Comparison of ENCODE assay signal across 14 cellular contexts in the genomic region with DNA sequence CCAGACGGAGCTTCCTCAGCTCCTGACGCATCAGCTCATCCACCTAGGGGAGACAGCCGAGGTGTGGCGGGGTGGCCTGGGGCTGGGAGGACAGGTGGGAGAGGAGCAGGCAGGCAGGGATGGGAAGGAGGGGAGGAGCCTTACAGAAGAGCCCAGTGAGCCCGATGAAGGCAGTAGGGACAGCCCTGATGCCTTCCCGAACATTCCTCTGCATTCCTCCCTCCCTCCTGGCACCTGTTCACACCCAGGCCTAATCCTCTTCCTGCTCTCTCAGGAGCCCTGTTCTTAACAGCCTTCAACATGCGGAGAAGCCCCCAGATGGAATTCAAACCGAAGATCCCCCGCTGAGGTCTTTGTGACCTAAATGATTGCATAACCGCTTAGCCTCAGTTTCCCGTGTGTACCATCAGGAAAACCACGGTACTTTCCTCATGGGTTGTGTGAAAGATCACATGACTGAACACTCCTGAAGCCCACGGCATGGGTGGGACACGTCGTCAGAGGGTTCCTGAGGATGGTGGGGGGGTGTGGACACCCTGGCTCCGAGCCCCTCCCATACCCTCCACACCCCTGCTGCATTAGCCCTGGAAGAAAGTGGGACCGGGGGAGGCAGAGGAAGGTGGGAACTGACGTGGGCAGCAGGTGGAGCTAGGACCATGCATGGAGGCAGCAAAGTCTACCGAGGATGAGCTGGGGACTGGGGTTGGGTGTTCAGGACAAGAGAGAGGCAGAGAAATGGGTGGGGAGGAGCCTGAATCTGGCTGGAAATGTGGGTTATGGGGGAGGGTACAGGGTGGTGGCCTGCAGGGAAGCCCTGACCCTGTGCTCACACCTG. TPM values are rescaled to one million over a fixed set of nuclear protein-coding genes. Genes with fewer than 3 reads are reported as not detected.
A peak's percentile ranks its signal among the peaks of the same experiment; 100 is the strongest.
DNase-seq lines count a peak whose midpoint lies in the region; ATAC-seq, FAIRE-seq and TF ChIP-seq lines count a peak whose summit lies in the region.
"Had no signal": no experiment of that assay in that cellular context is flagged by ENCODE, and none has a peak within 500 bp of the region (broad histone marks: within the 10 kb centered on the region; RNA-seq: fewer than 3 reads in every experiment).

No MANE protein-coding gene starts in this region.

- no peaks in the 10 kb centered on the region for H3K79me2 ChIP-seq in HepG2 (ENCODE audit: insufficient read depth, low read length)

- H3K36me3 ChIP-seq in IMR-90 (ENCODE audit: control insufficient read depth, insufficient read depth, low read length) (no peaks in the 10 kb centered on the region), bronchial epithelial cell (ENCODE audit: control insufficient read depth, insufficient read depth, low read length) (no peaks in the 10 kb centered on the region), HepG2 (replicated peaks in 1 of 2; ENCODE audit: control insufficient read depth in 1 of 2, insufficient read depth in 2 of 2, low read length in 2 of 2) (no peaks in the 10 kb centered on the region)

- no peak overlapping the region for H3K27ac Mint-ChIP-seq in CD14-positive monocyte
- H3K27ac Mint-ChIP-seq: CD4-positive, CD25-positive, alpha-beta regulatory T cell had no signal

- H3K4me2 ChIP-seq in IMR-90 (ENCODE audit: low read depth, low read length) (no peak overlapping the region), HepG2 (ENCODE audit: low read depth, low read length) (no peak overlapping the region)

- H2BK120ac ChIP-seq in IMR-90 (ENCODE audit: low read depth, low read length), result no peak overlapping the region

- TF ChIP-seq EP300 in HepG2 (IDR thresholded peaks at IDR 0.05; ENCODE audit: low read depth in 2 of 2, low read length in 2 of 2), result no peak
- TF ChIP-seq EP300 in HepG2 (CRISPR knock-in tag; IDR thresholded peaks at IDR 0.05; ENCODE audit: borderline replicate concordance), result no peak

- BruUV-seq in IMR-90 (replicated peaks; lab: Mats Ljungman, UMichigan) (no TSS peak), HepG2 (replicated peaks; lab: Mats Ljungman, UMichigan) (no TSS peak)

- peaks cover 0 to 17% (median 8%) of the 10 kb centered on the region in 3 donors for H3K27me3 Mint-ChIP-seq in CD14-positive monocyte (ENCODE audit: low read depth in 3 of 3)

- H2AFZ ChIP-seq in IMR-90 (replicated peaks; ENCODE audit: low read length, poor library complexity), result peak overlapping the region; percentile 58
- H2AFZ ChIP-seq in HepG2 (ENCODE audit: low read length), result no peak overlapping the region

- POLR2A ChIA-PET in IMR-90 (lab: Charles Lee; ENCODE audit: unreplicated experiment) (no interaction called here), HepG2 (lab: Yijun Ruan, JAX) (no interaction called here)

- no peak for ATAC-seq in IMR-90 (ENCODE audit: low read depth)
- ATAC-seq in HepG2, result no peak

- in situ Hi-C loops in IMR-90 (cut with MboI; ENCODE audit: low sequenced_read_pairs), result no loop called here
- in situ Hi-C loops in HepG2 (cut with HindIII; ENCODE audit: extremely low pct_ligation_motif_present, low pct_unique_long_range_greater_than_20kb), result loop anchor here (10.0 kb wide), 1 partner anchor 109 kb away; no protein-coding TSS in a partner anchor

- H3K4me1 ChIP-seq in IMR-90 (ENCODE audit: control insufficient read depth, insufficient read depth, low read length) (no peaks in the 10 kb centered on the region), HepG2 (ENCODE audit: insufficient read depth, low read length) (no peaks in the 10 kb centered on the region)

- dilution Hi-C loops in IMR-90 (cut with HindIII; ENCODE audit: low sequenced_read_pairs, unreplicated experiment), result no loop called here

- H3K4me3 Mint-ChIP-seq in CD14-positive monocyte, result no peak overlapping the region
- H3K4me3 Mint-ChIP-seq: CD4-positive, CD25-positive, alpha-beta regulatory T cell had no signal

- H4K20me1 ChIP-seq in IMR-90 (ENCODE audit: insufficient read depth, low read length) (no peaks in the 10 kb centered on the region), HepG2 (ENCODE audit: insufficient read depth, low read length) (no peaks in the 10 kb centered on the region)

- no peak overlapping the region for H3K4ac ChIP-seq in IMR-90 (ENCODE audit: low read depth, low read length)

- H2BK5ac ChIP-seq in IMR-90 (ENCODE audit: low read depth, low read length, poor library complexity, severe bottlenecking), result no peak overlapping the region

- H3K9ac ChIP-seq in IMR-90 (ENCODE audit: low read depth, low read length) (no peak overlapping the region), HepG2 (ENCODE audit: insufficient read depth, low read depth, low read length) (no peak overlapping the region)

- H2BK15ac ChIP-seq in IMR-90 (ENCODE audit: low read depth, low read length), result no peak overlapping the region

- CTCF ChIA-PET in IMR-90 (lab: Yijun Ruan, JAX), result no interaction called here
- CTCF ChIA-PET in HepG2 (lab: Yijun Ruan, JAX; ENCODE audit: low intra/inter-chr PET ratio, low total read pairs), result no interaction called here

- no peak overlapping the region for H2BK20ac ChIP-seq in IMR-90 (ENCODE audit: low read depth, low read length)

- intact Hi-C loops in IMR-90 (cut with micrococcal nuclease) (no loop called here), HepG2 (cut with micrococcal nuclease; ENCODE audit: unreplicated experiment) (no loop called here), CD14-positive monocyte (cut with micrococcal nuclease) (no loop called here)

- H3K9me3 ChIP-seq in IMR-90 (ENCODE audit: control insufficient read depth, insufficient read depth, low read length) (no peaks in the 10 kb centered on the region), HepG2 (ENCODE audit: low read length) (no peaks in the 10 kb centered on the region)

- H4K8ac ChIP-seq in IMR-90 (ENCODE audit: low read depth in 2 of 2, low read length in 2 of 2), result no peak overlapping the region

- DNase-seq in IMR-90 (no peak), bronchial epithelial cell (ENCODE audit: low read depth) (no peak), HepG2 (ENCODE audit: low spot score) (no peak), CD14-positive monocyte (ENCODE audit: low spot score) (no peak)
- DNase-seq in stimulated activated CD4-positive, alpha-beta T cell treated with anti-CD3 and anti-CD28 coated beads, Interleukin-4, amount 100 ng/mL, for 1 hour, result no peak
- DNase-seq: CD4-positive, CD25-positive, alpha-beta regulatory T cell; EL; GOT3; NCI-H187; NCI-H345; NCI-H526 treated with DMSO at 0.1 percent for 48 hours; RPMI8226; SIG-M5 had no signal

- peaks cover 0 to 1% (median 0%) of the 10 kb centered on the region in 7 donors for H3K9me3 Mint-ChIP-seq in CD14-positive monocyte

- no peaks in the 10 kb centered on the region for H3K4me1 Mint-ChIP-seq in CD14-positive monocyte
- H3K4me1 Mint-ChIP-seq: CD4-positive, CD25-positive, alpha-beta regulatory T cell had no signal

- H2AK5ac ChIP-seq in IMR-90 (ENCODE audit: low read depth, low read length), result no peak overlapping the region

- FAIRE-seq in bronchial epithelial cell (lab: Jason Lieb, UNC) (peak; percentile 13), HepG2 (lab: Jason Lieb, UNC) (no peak)

- 66% methylated on average over 3 of the region's 19 CpGs; no CpG with 5 or more reads in 1 of the 2 experiments for WGBS in IMR-90 (ENCODE audit: extremely low coverage in 2 of 2, insufficient read length in 1 of 2), 2 experiments
- WGBS in HepG2 (ENCODE audit: low lambda C conversion rate), result 4% methylated on average over 16 of the region's 19 CpGs

- H3K27ac ChIP-seq in IMR-90 (ENCODE audit: insufficient read depth, low read length) (no peak overlapping the region), HepG2 (ENCODE audit: extremely low read length, insufficient read depth, low read length) (no peak overlapping the region)

- H2AK9ac ChIP-seq in IMR-90 (replicated peaks; ENCODE audit: low read depth, low read length, poor library complexity), result no peak overlapping the region

- H3K27me3 ChIP-seq in IMR-90 (ENCODE audit: control insufficient read depth, insufficient read depth, low read length), result peaks cover 92% of the 10 kb centered on the region
- H3K27me3 ChIP-seq in bronchial epithelial cell (ENCODE audit: control insufficient read depth, insufficient read depth, low read length), result peaks cover 18% of the 10 kb centered on the region
- H3K27me3 ChIP-seq in HepG2 (ENCODE audit: control insufficient read depth in 1 of 2, insufficient read depth in 2 of 2, low read length in 2 of 2), result peaks cover 16 to 92% of the 10 kb centered on the region in 2 experiments; a peak in 4 of 5 replicates

- H3K23ac ChIP-seq in IMR-90 (ENCODE audit: low read depth, low read length), result no peak overlapping the region

- no peak overlapping the region for H4K5ac ChIP-seq in IMR-90 (ENCODE audit: low read depth, low read length)

- no peaks in the 10 kb centered on the region for H3K9me1 ChIP-seq in IMR-90 (ENCODE audit: insufficient read depth, low read length)

- no peak overlapping the region for H4K91ac ChIP-seq in IMR-90 (ENCODE audit: insufficient read depth, low read depth, low read length)

- H3K18ac ChIP-seq in IMR-90 (ENCODE audit: low read depth, low read length), result no peak overlapping the region

- H3K56ac ChIP-seq in IMR-90 (ENCODE audit: extremely low read depth, insufficient read depth, low read length), result no peak overlapping the region

- no peaks in the 10 kb centered on the region for H3K79me1 ChIP-seq in IMR-90 (ENCODE audit: low read depth in 1 of 2, low read length in 2 of 2)

- TF ChIP-seq RAD21 in IMR-90 (IDR thresholded peaks at IDR 0.05; ENCODE audit: low read length) (no peak), HepG2 (CRISPR knock-in tag; IDR thresholded peaks at IDR 0.05) (no peak)

- H3K14ac ChIP-seq in IMR-90 (replicated peaks; ENCODE audit: low read depth, low read length), result no peak overlapping the region

- TF ChIP-seq CTCF in IMR-90 (conservative IDR thresholded peaks at IDR 0.05; ENCODE audit: low read depth, low read length), result no peak
- TF ChIP-seq CTCF in bronchial epithelial cell (IDR thresholded peaks at IDR 0.05; ENCODE audit: insufficient read depth, low read length, severe bottlenecking), result no peak
- peak; percentile 23; the same call in 1 of the 2 replicates for TF ChIP-seq CTCF in HepG2 (CRISPR knock-in tag; IDR thresholded peaks at IDR 0.05)
- TF ChIP-seq CTCF in CD14-positive monocyte (IDR thresholded peaks at IDR 0.05), result no peak

- TF ChIP-seq POLR2A in IMR-90 (IDR thresholded peaks at IDR 0.05; ENCODE audit: low read depth, low read length) (no peak), HepG2 (IDR thresholded peaks at IDR 0.05; ENCODE audit: insufficient read depth in 1 of 2, low read depth in 2 of 2, low read length in 2 of 2) (no peak)

- H3K4me3 ChIP-seq in IMR-90 (ENCODE audit: insufficient read depth, low read depth, low read length) (no peak overlapping the region), bronchial epithelial cell (ENCODE audit: low read depth, low read length) (no peak overlapping the region), HepG2 (replicated peaks in 1 of 3; ENCODE audit: insufficient read depth in 1 of 3, low read depth in 2 of 3, low read length in 3 of 3) (no peak overlapping the region)

- no peaks in the 10 kb centered on the region for H3K36me3 Mint-ChIP-seq in CD14-positive monocyte
- H3K36me3 Mint-ChIP-seq: CD4-positive, CD25-positive, alpha-beta regulatory T cell had no signal

RNA-seq across cellular contexts. Expression of a gene that starts 8.8 kb away (rescaled TPM):
- total RNA-seq in IMR-90 (2012; rRNA removed) (not detected in 2 replicates), bronchial epithelial cell (not detected in 2 replicates), HepG2 (2016; rRNA removed; fragmentation: Illumina TruSeq; extraction: Trizol) (not detected in 2 replicates)
- polyA plus RNA-seq in IMR-90 (2012; rRNA removed) (not detected in 2 replicates), HepG2 (2011; rRNA removed) (not detected in 2 replicates), CD14-positive monocyte (not detected)
- not detected in 2 replicates for polyA plus RNA-seq in IMR-90 (2012; cell fraction: cytosol; rRNA removed)
- polyA plus RNA-seq in IMR-90 (2012; cell fraction: nucleus; rRNA removed; ENCODE audit: low replicate concordance), result not detected in 2 replicates
- total RNA-seq in HepG2 (2016; cell fraction: cytosol; rRNA removed; fragmentation: Illumina TruSeq; extraction: Trizol; ENCODE audit: low read depth), result not detected in 2 replicates
- total RNA-seq in HepG2 (2016; cell fraction: insoluble cytoplasmic fraction; rRNA removed; fragmentation: Illumina TruSeq; extraction: Trizol), result not detected in 2 replicates
- total RNA-seq in HepG2 (2016; cell fraction: membrane; rRNA removed; fragmentation: Illumina TruSeq; extraction: Trizol), result not detected in 2 replicates
- not detected in 2 replicates for total RNA-seq in HepG2 (2016; cell fraction: nucleus; rRNA removed; fragmentation: Illumina TruSeq; extraction: Trizol)
- polyA plus RNA-seq in HepG2 (2011; cell fraction: cytosol; rRNA removed), result not detected in 2 replicates
- not detected in 2 replicates for polyA plus RNA-seq in HepG2 (2011; cell fraction: nucleus; rRNA removed)
- polyA plus RNA-seq in HepG2 (2012), result not detected in 2 replicates
- not detected in 2 replicates for polyA plus RNA-seq in HepG2 (2016; cell fraction: cytosol; fragmentation: Illumina TruSeq; extraction: Trizol; ENCODE audit: low read depth)
- not detected in 2 replicates for polyA plus RNA-seq in HepG2 (2016; cell fraction: insoluble cytoplasmic fraction; fragmentation: Illumina TruSeq; extraction: Trizol; ENCODE audit: low read depth)
- polyA plus RNA-seq in HepG2 (2016; cell fraction: membrane; fragmentation: Illumina TruSeq; extraction: Trizol; ENCODE audit: low read depth), result not detected in 2 replicates
- not detected in 2 replicates for polyA plus RNA-seq in HepG2 (2016; cell fraction: nucleus; fragmentation: Illumina TruSeq; extraction: Trizol; ENCODE audit: insufficient read depth, low read depth)
- not detected in 2 replicates for polyA minus RNA-seq in HepG2 (2011; rRNA and poly(A)+ RNA removed; ENCODE audit: low replicate concordance)
- not detected in 2 replicates for polyA minus RNA-seq in HepG2 (2011; cell fraction: cytosol; rRNA and poly(A)+ RNA removed)
- not detected in 2 replicates for polyA minus RNA-seq in HepG2 (2011; cell fraction: nucleus; rRNA and poly(A)+ RNA removed)
- total RNA-seq: CD4-positive, CD25-positive, alpha-beta regulatory T cell; LHCN-M2 had no signal
- polyA plus RNA-seq: CD4-positive, CD25-positive, alpha-beta regulatory T cell had no signal

RNA-seq across cellular contexts. Expression of a gene that starts 14.5 kb away (rescaled TPM):
- total RNA-seq in IMR-90 (2012; rRNA removed), result not detected in 2 replicates
- not detected in 2 replicates for polyA plus RNA-seq in IMR-90 (2012; rRNA removed)
- polyA plus RNA-seq in IMR-90 (2012; cell fraction: cytosol; rRNA removed), result not detected in 2 replicates
- not detected in 2 replicates for polyA plus RNA-seq in IMR-90 (2012; cell fraction: nucleus; rRNA removed; ENCODE audit: low replicate concordance)
- total RNA-seq in bronchial epithelial cell, result not detected in 2 replicates
- total RNA-seq in HepG2 (2016; rRNA removed; fragmentation: Illumina TruSeq; extraction: Trizol), result not detected in 2 replicates
- not detected in 2 replicates for total RNA-seq in HepG2 (2016; cell fraction: cytosol; rRNA removed; fragmentation: Illumina TruSeq; extraction: Trizol; ENCODE audit: low read depth)
- total RNA-seq in HepG2 (2016; cell fraction: insoluble cytoplasmic fraction; rRNA removed; fragmentation: Illumina TruSeq; extraction: Trizol), result not detected in 2 replicates
- not detected in 2 replicates for total RNA-seq in HepG2 (2016; cell fraction: membrane; rRNA removed; fragmentation: Illumina TruSeq; extraction: Trizol)
- total RNA-seq in HepG2 (2016; cell fraction: nucleus; rRNA removed; fragmentation: Illumina TruSeq; extraction: Trizol), result not detected in 2 replicates
- not detected in 2 replicates for polyA plus RNA-seq in HepG2 (2011; rRNA removed)
- not detected in 2 replicates for polyA plus RNA-seq in HepG2 (2011; cell fraction: cytosol; rRNA removed)
- not detected in 2 replicates for polyA plus RNA-seq in HepG2 (2011; cell fraction: nucleus; rRNA removed)
- polyA plus RNA-seq in HepG2 (2012), result not detected in 2 replicates
- not detected in 2 replicates for polyA plus RNA-seq in HepG2 (2016; cell fraction: cytosol; fragmentation: Illumina TruSeq; extraction: Trizol; ENCODE audit: low read depth)
- polyA plus RNA-seq in HepG2 (2016; cell fraction: insoluble cytoplasmic fraction; fragmentation: Illumina TruSeq; extraction: Trizol; ENCODE audit: low read depth), result not detected in 2 replicates
- polyA plus RNA-seq in HepG2 (2016; cell fraction: membrane; fragmentation: Illumina TruSeq; extraction: Trizol; ENCODE audit: low read depth), result not detected in 2 replicates
- polyA plus RNA-seq in HepG2 (2016; cell fraction: nucleus; fragmentation: Illumina TruSeq; extraction: Trizol; ENCODE audit: insufficient read depth, low read depth), result not detected in 2 replicates
- polyA minus RNA-seq in HepG2 (2011; rRNA and poly(A)+ RNA removed; ENCODE audit: low replicate concordance), result not detected in 2 replicates
- not detected in 2 replicates for polyA minus RNA-seq in HepG2 (2011; cell fraction: cytosol; rRNA and poly(A)+ RNA removed)
- polyA minus RNA-seq in HepG2 (2011; cell fraction: nucleus; rRNA and poly(A)+ RNA removed), result 1.4 and 1.7 TPM in 2 replicates
- not detected for polyA plus RNA-seq in CD14-positive monocyte
- total RNA-seq: LHCN-M2 had no signal
- polyA plus RNA-seq: CD4-positive, CD25-positive, alpha-beta regulatory T cell had no signal

RNA-seq across cellular contexts. Expression of a gene that starts 28.3 kb away (rescaled TPM):
- total RNA-seq in IMR-90 (2012; rRNA removed) (not detected in 2 replicates), bronchial epithelial cell (not detected in 2 replicates), HepG2 (2016; rRNA removed; fragmentation: Illumina TruSeq; extraction: Trizol) (not detected in 2 replicates)
- polyA plus RNA-seq in IMR-90 (2012; rRNA removed) (not detected in 2 replicates), HepG2 (2011; rRNA removed) (not detected in 2 replicates), CD14-positive monocyte (not detected)
- polyA plus RNA-seq in IMR-90 (2012; cell fraction: cytosol; rRNA removed), result not detected in 2 replicates
- not detected in 2 replicates for polyA plus RNA-seq in IMR-90 (2012; cell fraction: nucleus; rRNA removed; ENCODE audit: low replicate concordance)
- not detected in 2 replicates for total RNA-seq in HepG2 (2016; cell fraction: cytosol; rRNA removed; fragmentation: Illumina TruSeq; extraction: Trizol; ENCODE audit: low read depth)
- not detected in 2 replicates for total RNA-seq in HepG2 (2016; cell fraction: insoluble cytoplasmic fraction; rRNA removed; fragmentation: Illumina TruSeq; extraction: Trizol)
- not detected in 2 replicates for total RNA-seq in HepG2 (2016; cell fraction: membrane; rRNA removed; fragmentation: Illumina TruSeq; extraction: Trizol)
- not detected in 2 replicates for total RNA-seq in HepG2 (2016; cell fraction: nucleus; rRNA removed; fragmentation: Illumina TruSeq; extraction: Trizol)
- not detected in 2 replicates for polyA plus RNA-seq in HepG2 (2011; cell fraction: cytosol; rRNA removed)
- polyA plus RNA-seq in HepG2 (2011; cell fraction: nucleus; rRNA removed), result not detected in 2 replicates
- not detected in 2 replicates for polyA plus RNA-seq in HepG2 (2012)
- polyA plus RNA-seq in HepG2 (2016; cell fraction: cytosol; fragmentation: Illumina TruSeq; extraction: Trizol; ENCODE audit: low read depth), result not detected in 2 replicates
- not detected in 2 replicates for polyA plus RNA-seq in HepG2 (2016; cell fraction: insoluble cytoplasmic fraction; fragmentation: Illumina TruSeq; extraction: Trizol; ENCODE audit: low read depth)
- polyA plus RNA-seq in HepG2 (2016; cell fraction: membrane; fragmentation: Illumina TruSeq; extraction: Trizol; ENCODE audit: low read depth), result not detected in 2 replicates
- polyA plus RNA-seq in HepG2 (2016; cell fraction: nucleus; fragmentation: Illumina TruSeq; extraction: Trizol; ENCODE audit: insufficient read depth, low read depth), result not detected in 2 replicates
- not detected in 2 replicates for polyA minus RNA-seq in HepG2 (2011; rRNA and poly(A)+ RNA removed; ENCODE audit: low replicate concordance)
- polyA minus RNA-seq in HepG2 (2011; cell fraction: cytosol; rRNA and poly(A)+ RNA removed), result not detected in 2 replicates
- not detected in 2 replicates for polyA minus RNA-seq in HepG2 (2011; cell fraction: nucleus; rRNA and poly(A)+ RNA removed)
- total RNA-seq: CD4-positive, CD25-positive, alpha-beta regulatory T cell; LHCN-M2 had no signal
- polyA plus RNA-seq: CD4-positive, CD25-positive, alpha-beta regulatory T cell had no signal

RNA-seq across cellular contexts. Expression of a gene that starts 31.2 kb away (rescaled TPM):
- total RNA-seq in IMR-90 (2012; rRNA removed), result 100 and 103 TPM in 2 replicates
- 40.3 and 46.2 TPM in 2 replicates for polyA plus RNA-seq in IMR-90 (2012; rRNA removed)
- 20.3 and 26.3 TPM in 2 replicates for polyA plus RNA-seq in IMR-90 (2012; cell fraction: cytosol; rRNA removed)
- polyA plus RNA-seq in IMR-90 (2012; cell fraction: nucleus; rRNA removed; ENCODE audit: low replicate concordance), result 31.5 and 41.9 TPM in 2 replicates
- 60.9 and 85.8 TPM in 2 replicates for total RNA-seq in bronchial epithelial cell
- total RNA-seq in HepG2 (2016; rRNA removed; fragmentation: Illumina TruSeq; extraction: Trizol), result 42.5 and 43.0 TPM in 2 replicates
- total RNA-seq in HepG2 (2016; cell fraction: cytosol; rRNA removed; fragmentation: Illumina TruSeq; extraction: Trizol; ENCODE audit: low read depth), result 7.5 and 8.4 TPM in 2 replicates
- 41.2 and 42.3 TPM in 2 replicates for total RNA-seq in HepG2 (2016; cell fraction: insoluble cytoplasmic fraction; rRNA removed; fragmentation: Illumina TruSeq; extraction: Trizol)
- total RNA-seq in HepG2 (2016; cell fraction: membrane; rRNA removed; fragmentation: Illumina TruSeq; extraction: Trizol), result 21.7 and 24.5 TPM in 2 replicates
- total RNA-seq in HepG2 (2016; cell fraction: nucleus; rRNA removed; fragmentation: Illumina TruSeq; extraction: Trizol), result 22.4 and 24.6 TPM in 2 replicates
- polyA plus RNA-seq in HepG2 (2011; rRNA removed), result 16.3 and 18.5 TPM in 2 replicates
- 19.7 and 19.8 TPM in 2 replicates for polyA plus RNA-seq in HepG2 (2011; cell fraction: cytosol; rRNA removed)
- polyA plus RNA-seq in HepG2 (2011; cell fraction: nucleus; rRNA removed), result 20.0 and 25.1 TPM in 2 replicates
- 12.8 and 19.4 TPM in 2 replicates for polyA plus RNA-seq in HepG2 (2012)
- 5.7 and 6.2 TPM in 2 replicates for polyA plus RNA-seq in HepG2 (2016; cell fraction: cytosol; fragmentation: Illumina TruSeq; extraction: Trizol; ENCODE audit: low read depth)
- 26.4 and 36.5 TPM in 2 replicates for polyA plus RNA-seq in HepG2 (2016; cell fraction: insoluble cytoplasmic fraction; fragmentation: Illumina TruSeq; extraction: Trizol; ENCODE audit: low read depth)
- polyA plus RNA-seq in HepG2 (2016; cell fraction: membrane; fragmentation: Illumina TruSeq; extraction: Trizol; ENCODE audit: low read depth), result 12.8 and 14.1 TPM in 2 replicates
- polyA plus RNA-seq in HepG2 (2016; cell fraction: nucleus; fragmentation: Illumina TruSeq; extraction: Trizol; ENCODE audit: insufficient read depth, low read depth), result 33.8 and 36.4 TPM in 2 replicates
- 23.8 and 78.9 TPM in 2 replicates for polyA minus RNA-seq in HepG2 (2011; rRNA and poly(A)+ RNA removed; ENCODE audit: low replicate concordance)
- polyA minus RNA-seq in HepG2 (2011; cell fraction: cytosol; rRNA and poly(A)+ RNA removed), result 9.2 and 9.3 TPM in 2 replicates
- polyA minus RNA-seq in HepG2 (2011; cell fraction: nucleus; rRNA and poly(A)+ RNA removed), result 13.9 and 19.9 TPM in 2 replicates
- 10 to 100 TPM; 18.0 to 22.0 TPM for polyA plus RNA-seq in CD14-positive monocyte

RNA-seq across cellular contexts. Expression of a gene that starts 36.5 kb away (rescaled TPM):
- total RNA-seq in IMR-90 (2012; rRNA removed), result 26.2 and 26.9 TPM in 2 replicates
- polyA plus RNA-seq in IMR-90 (2012; rRNA removed), result 77.0 and 80.0 TPM in 2 replicates
- polyA plus RNA-seq in IMR-90 (2012; cell fraction: cytosol; rRNA removed), result 51.8 and 111 TPM in 2 replicates
- polyA plus RNA-seq in IMR-90 (2012; cell fraction: nucleus; rRNA removed; ENCODE audit: low replicate concordance), result 105 and 225 TPM in 2 replicates
- 23.4 and 25.0 TPM in 2 replicates for total RNA-seq in bronchial epithelial cell
- 10.2 and 21.5 TPM in 2 replicates for total RNA-seq in HepG2 (2016; rRNA removed; fragmentation: Illumina TruSeq; extraction: Trizol)
- total RNA-seq in HepG2 (2016; cell fraction: cytosol; rRNA removed; fragmentation: Illumina TruSeq; extraction: Trizol; ENCODE audit: low read depth), result 1.7 and 2.5 TPM in 2 replicates
- total RNA-seq in HepG2 (2016; cell fraction: insoluble cytoplasmic fraction; rRNA removed; fragmentation: Illumina TruSeq; extraction: Trizol), result 9.4 and 21.0 TPM in 2 replicates
- 5.8 and 7.3 TPM in 2 replicates for total RNA-seq in HepG2 (2016; cell fraction: membrane; rRNA removed; fragmentation: Illumina TruSeq; extraction: Trizol)
- total RNA-seq in HepG2 (2016; cell fraction: nucleus; rRNA removed; fragmentation: Illumina TruSeq; extraction: Trizol), result 26.3 and 31.0 TPM in 2 replicates
- 15.4 and 22.5 TPM in 2 replicates for polyA plus RNA-seq in HepG2 (2011; rRNA removed)
- 13.1 and 17.3 TPM in 2 replicates for polyA plus RNA-seq in HepG2 (2011; cell fraction: cytosol; rRNA removed)
- polyA plus RNA-seq in HepG2 (2011; cell fraction: nucleus; rRNA removed), result 62.4 and 64.6 TPM in 2 replicates
- polyA plus RNA-seq in HepG2 (2012), result 12.1 and 17.0 TPM in 2 replicates
- polyA plus RNA-seq in HepG2 (2016; cell fraction: cytosol; fragmentation: Illumina TruSeq; extraction: Trizol; ENCODE audit: low read depth), result 1.1 and 1.3 TPM in 2 replicates
- 8.7 and 8.9 TPM in 2 replicates for polyA plus RNA-seq in HepG2 (2016; cell fraction: insoluble cytoplasmic fraction; fragmentation: Illumina TruSeq; extraction: Trizol; ENCODE audit: low read depth)
- 3.0 and 4.1 TPM in 2 replicates for polyA plus RNA-seq in HepG2 (2016; cell fraction: membrane; fragmentation: Illumina TruSeq; extraction: Trizol; ENCODE audit: low read depth)
- 33.0 and 37.5 TPM in 2 replicates for polyA plus RNA-seq in HepG2 (2016; cell fraction: nucleus; fragmentation: Illumina TruSeq; extraction: Trizol; ENCODE audit: insufficient read depth, low read depth)
- polyA minus RNA-seq in HepG2 (2011; rRNA and poly(A)+ RNA removed; ENCODE audit: low replicate concordance), result 28.1 and 43.5 TPM in 2 replicates
- polyA minus RNA-seq in HepG2 (2011; cell fraction: cytosol; rRNA and poly(A)+ RNA removed), result 15.1 and 16.0 TPM in 2 replicates
- polyA minus RNA-seq in HepG2 (2011; cell fraction: nucleus; rRNA and poly(A)+ RNA removed), result 30.7 and 33.6 TPM in 2 replicates
- polyA plus RNA-seq in CD14-positive monocyte, result 10 to 100 TPM; 34.4 to 36.0 TPM
